Comparison of ENCODE assay signal across 8 cellular contexts in genomic region chr21:32612999-32613337, GRCh38. TPM values are rescaled to one million over a fixed set of nuclear protein-coding genes. Genes with fewer than 3 reads are reported as not detected.
DNase-seq lines count a peak whose midpoint lies in the region; ATAC-seq, FAIRE-seq and TF ChIP-seq lines count a peak whose summit lies in the region.

No MANE protein-coding gene starts in this region.

- H2AFZ ChIP-seq in GM12878 (ENCODE audit: control insufficient read depth, low read depth, low read length): peak overlapping the region; percentile 87

- no peaks in the 10 kb centered on the region; the same call in 2 of the 3 replicates for H3K9me3 ChIP-seq in GM12878 (replicated peaks; ENCODE audit: control insufficient read depth, insufficient read depth, low read length)
- no peaks in the 10 kb centered on the region for H3K9me3 ChIP-seq in liver (ENCODE audit: control insufficient read depth in 4 of 4, low read length in 3 of 4)
- no peaks in the 10 kb centered on the region for H3K9me3 ChIP-seq in tibial nerve

- no peak for TF ChIP-seq CTCF in GM12878 (IDR thresholded peaks at IDR 0.05 in 2 of 3, conservative IDR thresholded peaks at IDR 0.05 in 1 of 3; ENCODE audit: control insufficient read depth in 2 of 3, extremely low read depth in 1 of 3, insufficient read depth in 1 of 3, low read depth in 3 of 3, low read length in 3 of 3)
- TF ChIP-seq CTCF in liver (IDR thresholded peaks at IDR 0.05; ENCODE audit: low read depth, low read length, missing input control): no peak
- no peak for TF ChIP-seq CTCF in tibial nerve (IDR thresholded peaks at IDR 0.05)

- FAIRE-seq in GM12878 (lab: Jason Lieb, UNC): no peak

- H3K4me3 ChIP-seq in GM12878 (peak overlapping the region; percentile 90), liver (ENCODE audit: low read depth in 1 of 3, low read length in 3 of 3) (peak overlapping the region; percentile 76 to 89 (median 77)), tibial nerve (peak overlapping the region; percentile 73 to 98 (median 92))

- TF ChIP-seq RAD21 in GM12878 (IDR thresholded peaks at IDR 0.05; ENCODE audit: insufficient read depth, low read depth, low read length) (no peak), liver (IDR thresholded peaks at IDR 0.05) (no peak)

- peak overlapping the region; percentile 87 for H3K4me2 ChIP-seq in GM12878 (ENCODE audit: control insufficient read depth, insufficient read depth)

- no peak for DNase-seq in activated CD8-positive, alpha-beta memory T cell treated with anti-CD3 and anti-CD28 coated beads, Interleukin-2, amount 10 ng/mL, durations not matched to agents 7 days and 5 days
- DNase-seq in activated CD8-positive, alpha-beta memory T cell treated with anti-CD3 and anti-CD28 coated beads for 24 hours: no peak
- DNase-seq in GM12878 (ENCODE audit: low read depth, low spot score) (no peak), tibial nerve (ENCODE audit: low spot score in 2 of 2) (peak in 1 of 2 donors; percentile 7), NCI-H226 (no peak)

- H3K9me3 Mint-ChIP-seq in activated CD8-positive, alpha-beta memory T cell treated with anti-CD3 and anti-CD28 coated beads, Interleukin-2, amount 10 ng/mL, durations not matched to agents 7 days and 5 days (ENCODE audit: low read depth): no peaks in the 10 kb centered on the region

- peak overlapping the region; percentile 98 for H3K4me3 Mint-ChIP-seq in activated CD8-positive, alpha-beta memory T cell treated with anti-CD3 and anti-CD28 coated beads, Interleukin-2, amount 10 ng/mL, durations not matched to agents 7 days and 5 days

- RAD21 ChIA-PET in GM12878 (lab: Charles Lee; ENCODE audit: unreplicated experiment): interaction anchor here (1.7 kb wide), 1 partner anchor 12 kb away, joined by 9 read pairs; no protein-coding TSS in a partner anchor

- peaks cover 2 to 3% of the 10 kb centered on the region in 2 experiments; a peak in 2 of 4 replicates for H3K36me3 ChIP-seq in GM12878 (ENCODE audit: control insufficient read depth in 2 of 2, insufficient read depth in 2 of 2, low read length in 1 of 2)
- peaks cover 0 to 9% (median 3%) of the 10 kb centered on the region in 4 donors for H3K36me3 ChIP-seq in liver (ENCODE audit: control insufficient read depth in 4 of 4, insufficient read depth in 3 of 4, low read depth in 1 of 4, low read length in 3 of 4)
- H3K36me3 ChIP-seq in tibial nerve: peaks cover 0 to 22% (median 0%) of the 10 kb centered on the region in 3 donors

- peaks cover 7% of the 10 kb centered on the region for H3K36me3 Mint-ChIP-seq in activated CD8-positive, alpha-beta memory T cell treated with anti-CD3 and anti-CD28 coated beads, Interleukin-2, amount 10 ng/mL, durations not matched to agents 7 days and 5 days

- H3K27me3 ChIP-seq in GM12878 (replicated peaks in 1 of 2; ENCODE audit: control insufficient read depth in 2 of 2, insufficient read depth in 2 of 2, low read length in 1 of 2) (no peaks in the 10 kb centered on the region), liver (ENCODE audit: control insufficient read depth in 4 of 4, insufficient read depth in 4 of 4, low read length in 3 of 4) (no peaks in the 10 kb centered on the region), tibial nerve (no peaks in the 10 kb centered on the region)

- in situ Hi-C loops in GM12878 (cut with MboI): no loop called here

- no peaks in the 10 kb centered on the region for H4K20me1 ChIP-seq in GM12878 (ENCODE audit: control insufficient read depth, insufficient read depth)

- peaks cover 5% of the 10 kb centered on the region for H3K79me2 ChIP-seq in GM12878 (ENCODE audit: control insufficient read depth, insufficient read depth, low read length)

- H3K27ac Mint-ChIP-seq in activated CD8-positive, alpha-beta memory T cell treated with anti-CD3 and anti-CD28 coated beads, Interleukin-2, amount 10 ng/mL, durations not matched to agents 7 days and 5 days: peak overlapping the region; percentile 90

- H3K4me1 ChIP-seq in GM12878 (ENCODE audit: control insufficient read depth, insufficient read depth, low read length) (no peaks in the 10 kb centered on the region), liver (ENCODE audit: control insufficient read depth in 4 of 4, insufficient read depth in 4 of 4, low read length in 3 of 4) (peaks cover 0 to 16% (median 5%) of the 10 kb centered on the region in 4 donors), tibial nerve (peaks cover 0 to 26% (median 8%) of the 10 kb centered on the region in 4 donors)

- H3K27ac ChIP-seq in GM12878 (ENCODE audit: control insufficient read depth, insufficient read depth) (peak overlapping the region; percentile 39; the same call in 1 of the 2 replicates), liver (ENCODE audit: low read depth in 1 of 2, low read length in 2 of 2) (peak overlapping the region; percentile 48 to 69), tibial nerve (peak overlapping the region; percentile 88 to 99 (median 93))

- POLR2A ChIA-PET in GM12878 (lab: Charles Lee): interaction anchor here (0.6 to 1.2 kb wide), 2 partner anchors 99 to 115 kb away, joined by 3 to 5 read pairs; partner anchors contain the start of gene SYNJ1

- intact Hi-C loops in GM12878 (cut with micrococcal nuclease; ENCODE audit: unreplicated experiment): loop anchor here (2.0 kb wide), 1 partner anchor 158 kb away; the partner anchor contains the start of gene PAXBP1

- TSS peak; percentile 86 for BruUV-seq in GM12878 (replicated peaks; lab: Mats Ljungman, UMichigan)

- TF ChIP-seq EP300 in GM12878 (IDR thresholded peaks at IDR 0.05; ENCODE audit: borderline replicate concordance in 1 of 2, control insufficient read depth in 1 of 2, low read depth in 2 of 2, low read length in 2 of 2) (no peak), tibial nerve (IDR thresholded peaks at IDR 0.05) (no peak)

- H3K4me1 Mint-ChIP-seq in activated CD8-positive, alpha-beta memory T cell treated with anti-CD3 and anti-CD28 coated beads, Interleukin-2, amount 10 ng/mL, durations not matched to agents 7 days and 5 days: peaks cover 19% of the 10 kb centered on the region

- peaks cover 10% of the 10 kb centered on the region for H3K27me3 Mint-ChIP-seq in activated CD8-positive, alpha-beta memory T cell treated with anti-CD3 and anti-CD28 coated beads, Interleukin-2, amount 10 ng/mL, durations not matched to agents 7 days and 5 days

- no peak for TF ChIP-seq POLR2A in GM12878 (IDR thresholded peaks at IDR 0.05; ENCODE audit: low read depth, low read length)
- TF ChIP-seq POLR2A in tibial nerve (IDR thresholded peaks at IDR 0.05): no peak

- 28% methylated on average over 15 of the region's 15 CpGs for WGBS in GM12878 (ENCODE audit: insufficient coverage, insufficient replicate concordance, low lambda C conversion rate, missing lambda C conversion rate)
- 1% methylated on average over 15 of the region's 15 CpGs for WGBS in liver
- 2 to 3% methylated on average over 15 of the region's 15 CpGs for WGBS in tibial nerve, 2 donors

- CTCF ChIA-PET in activated CD8-positive, alpha-beta memory T cell treated with anti-CD3 and anti-CD28 coated beads, Interleukin-2, amount 10 ng/mL, durations not matched to agents 7 days and 5 days (lab: Charles Lee): interaction anchor here (4.6 kb wide), 1 partner anchor 12 kb away, joined by 34 read pairs; no protein-coding TSS in a partner anchor
- CTCF ChIA-PET in GM12878 (lab: Yijun Ruan, JAX): interaction anchor here (1.0 to 5.6 kb wide), 3 partner anchors 13 to 159 kb away, joined by 4 to 50 read pairs (median 5); no protein-coding TSS in a partner anchor

- no peak for ATAC-seq in activated CD8-positive, alpha-beta memory T cell treated with anti-CD3 and anti-CD28 coated beads, Interleukin-2, amount 10 ng/mL, durations not matched to agents 7 days and 5 days
- ATAC-seq in GM12878 (no peak; the same call in 2 of the 3 replicates), GM21825 (IDR thresholded peaks at IDR 0.05; ENCODE audit: unreplicated experiment) (no peak), HG03095 (IDR thresholded peaks at IDR 0.05; ENCODE audit: unreplicated experiment) (no peak)

- SMC1A ChIA-PET in GM12878 (lab: Charles Lee; ENCODE audit: uncharacterized antibody, unreplicated experiment): no interaction called here

- H3K9ac ChIP-seq in GM12878 (ENCODE audit: control insufficient read depth, insufficient read depth, low read length): peak overlapping the region; percentile 84
- peak overlapping the region; percentile 51 to 93 for H3K9ac ChIP-seq in liver (ENCODE audit: low read depth in 1 of 2, low read length in 2 of 2)

RNA-seq across cellular contexts. Expression of gene CFAP298, which starts 0.8 kb away (rescaled TPM):
- total RNA-seq in activated CD8-positive, alpha-beta memory T cell treated with anti-CD3 and anti-CD28 coated beads, Interleukin-2, amount 10 ng/mL, durations not matched to agents 7 days and 5 days: 10 to 100 TPM; 40.1 to 40.4 TPM
- total RNA-seq in GM12878 (2013; cell fraction: nucleolus; rRNA removed): 23.5 and 23.7 TPM in 2 replicates
- total RNA-seq in GM12878 (2014; rRNA removed) (32.5 and 34.3 TPM in 2 replicates), GM12878 (2014; rRNA removed; fragmentation: Illumina TruSeq; extraction: Trizol) (22.0 and 23.2 TPM in 2 replicates), GM12878 (2021) (33.1 and 34.5 TPM in 2 replicates), liver (10 to 100 TPM; 13.1 to 14.8 TPM), tibial nerve (10 to 100 TPM; 14.5 to 41.1 (median 29.5) TPM)
- 16.1 TPM for polyA plus RNA-seq in GM12878 (2011; ENCODE audit: low read depth)
- polyA plus RNA-seq in GM12878 (2011; rRNA removed) (27.9 and 41.7 TPM in 2 replicates), GM12878 (2014; fragmentation: Illumina TruSeq; extraction: Trizol) (21.8 and 22.9 TPM in 2 replicates), GM12878 (2014; fragmentation: Nextera tagmentation; extraction: Ambion mirVana) (10 to 100 TPM in 1 of 2 experiments, 1 to 10 TPM in 1; 9.5 to 19.5 TPM), GM12878 (2014; rRNA removed) (33.5 and 35.0 TPM in 2 replicates), GM12878 (2016; fragmentation: Nextera tagmentation; extraction: Ambion mirVana) (10 to 100 TPM; 72.5 to 79.1 TPM), liver (10 to 100 TPM; 15.7 to 19.8 TPM)
- polyA plus RNA-seq in GM12878 (2011; cell fraction: cytosol; rRNA removed): 19.2 and 24.8 TPM in 2 replicates
- 31.8 and 35.1 TPM in 2 replicates for polyA plus RNA-seq in GM12878 (2011; cell fraction: nucleus; rRNA removed)
- polyA plus RNA-seq in GM12878 (2012): 24.8 and 30.8 TPM in 2 replicates
- polyA minus RNA-seq in GM12878 (2011; rRNA and poly(A)+ RNA removed): 5.3 and 6.5 TPM in 2 replicates
- 6.7 and 8.3 TPM in 2 replicates for polyA minus RNA-seq in GM12878 (2011; cell fraction: cytosol; rRNA and poly(A)+ RNA removed)
- 6.2 and 11.7 TPM in 2 replicates for polyA minus RNA-seq in GM12878 (2011; cell fraction: nucleus; rRNA and poly(A)+ RNA removed)

RNA-seq across cellular contexts. Expression of gene TCP10L, which starts 27.6 kb away (rescaled TPM):
- not detected for total RNA-seq in activated CD8-positive, alpha-beta memory T cell treated with anti-CD3 and anti-CD28 coated beads, Interleukin-2, amount 10 ng/mL, durations not matched to agents 7 days and 5 days
- 0.65 and 1.2 TPM in 2 replicates for total RNA-seq in GM12878 (2013; cell fraction: nucleolus; rRNA removed)
- 0.11 TPM in 1 of 2 replicates, not detected in the other for total RNA-seq in GM12878 (2014; rRNA removed)
- 0.45 TPM in 1 of 2 replicates, not detected in the other for total RNA-seq in GM12878 (2014; rRNA removed; fragmentation: Illumina TruSeq; extraction: Trizol)
- total RNA-seq in GM12878 (2021): 0.35 TPM in 1 of 2 replicates, not detected in the other
- 0.38 TPM for polyA plus RNA-seq in GM12878 (2011; ENCODE audit: low read depth)
- 0.19 and 0.22 TPM in 2 replicates for polyA plus RNA-seq in GM12878 (2011; rRNA removed)
- 0.03 and 0.27 TPM in 2 replicates for polyA plus RNA-seq in GM12878 (2011; cell fraction: cytosol; rRNA removed)
- 0.07 and 0.15 TPM in 2 replicates for polyA plus RNA-seq in GM12878 (2011; cell fraction: nucleus; rRNA removed)
- 0.52 and 0.53 TPM in 2 replicates for polyA plus RNA-seq in GM12878 (2012)
- 0.21 and 0.43 TPM in 2 replicates for polyA plus RNA-seq in GM12878 (2014; fragmentation: Illumina TruSeq; extraction: Trizol)
- polyA plus RNA-seq in GM12878 (2014; fragmentation: Nextera tagmentation; extraction: Ambion mirVana): under 1 TPM in 1 of 2 experiments, not detected in 1; 0.15 TPM
- polyA plus RNA-seq in GM12878 (2014; rRNA removed): not detected in 2 replicates
- under 1 TPM; 0.16 to 0.24 TPM for polyA plus RNA-seq in GM12878 (2016; fragmentation: Nextera tagmentation; extraction: Ambion mirVana)
- not detected in 2 replicates for polyA minus RNA-seq in GM12878 (2011; rRNA and poly(A)+ RNA removed)
- polyA minus RNA-seq in GM12878 (2011; cell fraction: cytosol; rRNA and poly(A)+ RNA removed): not detected in 2 replicates
- not detected in 2 replicates for polyA minus RNA-seq in GM12878 (2011; cell fraction: nucleus; rRNA and poly(A)+ RNA removed)
- total RNA-seq in liver: 1 to 10 TPM; 1.1 to 1.9 TPM
- 1 to 10 TPM; 3.7 to 8.0 TPM for polyA plus RNA-seq in liver
- total RNA-seq in tibial nerve: 10 to 100 TPM in 1 of 4 donors, 1 to 10 TPM in 3; 1.0 to 10.3 (median 2.4) TPM

Comparison
In these comparisons a context has a peak if more than half of its experiments do, and no peak if none do; other contexts are left out.
1. H3K27ac ChIP-seq: peak in every context shown above with its lines; median percentile 93 in tibial nerve; 58 in liver; 39 in GM12878.